In genomic region chr12:14259481-14260010, GRCh38 we compare ENCODE assay signal across 10 cellular contexts.
DNase-seq lines count a peak whose midpoint lies in the region; ATAC-seq, FAIRE-seq and TF ChIP-seq lines count a peak whose summit lies in the region.
"Had no signal": no experiment of that assay in that cellular context is flagged by ENCODE, and none has a peak within 500 bp of the region (broad histone marks: within the 10 kb centered on the region; RNA-seq: fewer than 3 reads in every experiment).

No MANE protein-coding gene starts in this region.

- H3K27ac Mint-ChIP-seq in T-helper 17 cell (peak overlapping the region; percentile 95), glutamatergic neuron (ENCODE audit: unreplicated experiment) (peak overlapping the region; percentile 100)

- intact Hi-C loops in A673 (cut with micrococcal nuclease; ENCODE audit: unreplicated experiment) (loop anchor here (1.0 kb wide), 1 partner anchor 106 kb away; the partner anchor contains the start of gene ATF7IP), pancreas (cut with DNase I) (loop anchor here in 1 of 3 donors (10.0 kb wide), 2 partner anchors 95 to 125 kb away; no protein-coding TSS in a partner anchor)

- no peak overlapping the region for H3K4me3 ChIP-seq in A673 (ENCODE audit: low read depth, low read length, poor library complexity, severe bottlenecking)
- H3K4me3 ChIP-seq in pancreas = no peak overlapping the region

- H3K4me1 Mint-ChIP-seq in T-helper 17 cell (peaks cover 33% of the 10 kb centered on the region), glutamatergic neuron (ENCODE audit: low read depth, unreplicated experiment) (peaks cover 42% of the 10 kb centered on the region)

- 86 to 88% methylated on average over 11 of the region's 11 CpGs for WGBS in pancreas, 2 donors

- POLR2A ChIA-PET in A673 (lab: Charles Lee; ENCODE audit: low non-redundant PET) = interaction anchor here (0.8 kb wide), 1 partner anchor 9 kb away, joined by 3 read pairs; no protein-coding TSS in a partner anchor

- no peak for ATAC-seq in T-helper 17 cell
- no peak for ATAC-seq in pancreas
- ATAC-seq in HG03442 (IDR thresholded peaks at IDR 0.05; ENCODE audit: unreplicated experiment) = no peak

- H3K4me3 Mint-ChIP-seq in T-helper 17 cell = no peak overlapping the region
- peak overlapping the region; percentile 78 for H3K4me3 Mint-ChIP-seq in glutamatergic neuron (ENCODE audit: unreplicated experiment)

- no TSS peak for BruUV-seq in A673 (replicated peaks; lab: Mats Ljungman, UMichigan)

- H3K36me3 Mint-ChIP-seq in T-helper 17 cell (ENCODE audit: low read depth) (no peaks in the 10 kb centered on the region), glutamatergic neuron (ENCODE audit: unreplicated experiment) (peaks cover 11% of the 10 kb centered on the region)

- CTCF ChIA-PET in A673 (lab: Charles Lee) = no interaction called here

- H3K27me3 Mint-ChIP-seq in T-helper 17 cell (no peaks in the 10 kb centered on the region), glutamatergic neuron (ENCODE audit: unreplicated experiment) (peaks cover 20% of the 10 kb centered on the region)

- peaks cover 31% of the 10 kb centered on the region for H3K9me3 Mint-ChIP-seq in glutamatergic neuron (ENCODE audit: unreplicated experiment)

- no peak for FAIRE-seq in pancreas (lab: Jason Lieb, UNC)
- FAIRE-seq: RCC 7860 had no signal

- H3K36me3 ChIP-seq in A673 (ENCODE audit: insufficient read depth, low read length, poor library complexity, severe bottlenecking) = no peaks in the 10 kb centered on the region
- no peaks in the 10 kb centered on the region for H3K36me3 ChIP-seq in pancreas

- no peak for TF ChIP-seq CTCF in A673 (conservative IDR thresholded peaks at IDR 0.05; ENCODE audit: low read depth, low read length)
- no peak for TF ChIP-seq CTCF in glutamatergic neuron (IDR thresholded peaks at IDR 0.05; ENCODE audit: partially characterized antibody, unreplicated experiment)
- no peak for TF ChIP-seq CTCF in pancreas (IDR thresholded peaks at IDR 0.05)

- H3K9me3 ChIP-seq in A673 (ENCODE audit: low read depth, low read length, poor library complexity, severe bottlenecking) (peaks cover 14% of the 10 kb centered on the region), T-helper 17 cell (ENCODE audit: control insufficient read depth, low read length, poor library complexity, severe bottlenecking) (peaks cover 2% of the 10 kb centered on the region), pancreas (no peaks in the 10 kb centered on the region)

- peak overlapping the region; percentile 96 for H3K27ac ChIP-seq in A673 (ENCODE audit: low read depth, low read length, poor library complexity, severe bottlenecking)
- peak overlapping the region; percentile 58 to 93 (median 82) for H3K27ac ChIP-seq in pancreas

- H3K27me3 ChIP-seq in A673 (replicated peaks; ENCODE audit: insufficient read depth, low read depth, low read length, poor library complexity) (no peaks in the 10 kb centered on the region), pancreas (no peaks in the 10 kb centered on the region)

- peaks cover 48% of the 10 kb centered on the region for H3K4me1 ChIP-seq in A673 (ENCODE audit: insufficient read depth, low read length, poor library complexity, severe bottlenecking)
- peaks cover 16 to 39% (median 28%) of the 10 kb centered on the region in 3 donors for H3K4me1 ChIP-seq in pancreas

- DNase-seq in A673 (ENCODE audit: low spot score) = no peak
- no peak for DNase-seq in T-helper 17 cell
- no peak for DNase-seq in glutamatergic neuron
- no peak for DNase-seq in pancreas
- no peak for DNase-seq in hippocampal formation (lab: John Stamatoyannopoulos, UW)
- no peak for DNase-seq in activated T-cell treated with anti-CD3 and anti-CD28 coated beads, Interleukin-2, amount 50 U/mL, for 1 hour
- no peak for DNase-seq in AG08396 (ENCODE audit: low spot score)
- DNase-seq: AML-193 had no signal
